1 cellular context compared by ENCODE assay signal in the genomic region with DNA sequence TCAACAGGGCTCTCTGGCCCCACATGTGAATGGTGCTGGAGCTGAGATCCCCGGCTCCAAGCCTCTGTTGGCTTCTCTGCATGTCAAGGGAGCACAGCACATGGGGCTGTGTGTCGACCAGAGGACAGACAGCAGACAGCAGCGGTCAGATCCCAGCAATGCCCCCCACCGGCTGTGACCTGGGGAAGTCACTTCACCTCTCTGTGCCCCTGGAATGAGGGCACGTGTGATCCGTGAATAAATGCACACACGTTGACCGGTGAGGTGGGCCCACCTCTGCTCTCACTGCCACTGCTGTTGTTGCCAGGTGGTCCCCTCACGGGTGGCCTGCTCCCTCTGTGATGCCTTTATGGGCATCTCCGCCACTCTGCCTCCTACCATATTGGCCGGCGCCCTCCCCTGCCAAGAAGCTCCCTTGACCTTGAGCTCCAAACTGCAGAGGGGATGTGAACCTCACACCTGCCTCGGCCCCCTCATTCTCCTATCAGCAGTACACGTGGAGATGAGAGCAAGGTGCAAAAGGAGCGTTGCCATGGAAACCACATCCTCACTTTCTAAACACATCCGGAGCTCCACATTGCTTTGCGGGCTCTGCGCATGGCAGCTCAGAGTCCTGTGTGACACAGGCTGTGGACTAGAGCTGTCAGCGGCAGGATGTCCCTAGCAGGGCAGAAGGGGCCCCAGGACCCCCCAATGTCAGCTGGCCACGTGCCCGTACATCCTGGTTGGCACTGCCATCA.
TF ChIP-seq lines count a peak whose summit lies in the region.

No MANE protein-coding gene starts in this region.

TF ChIP-seq in H1, 55 proteins besides CTCF, POLR2A, EP300 and RAD21:
- no peak for TF ChIP-seq NANOG (IDR thresholded peaks at IDR 0.05; ENCODE audit: insufficient read depth, low read depth, low read length, poor library complexity, severe bottlenecking)
TF ChIP-seq in H1: peak in this region for 0.
